Comparison of ENCODE assay signal across 8 cellular contexts in the genomic region with DNA sequence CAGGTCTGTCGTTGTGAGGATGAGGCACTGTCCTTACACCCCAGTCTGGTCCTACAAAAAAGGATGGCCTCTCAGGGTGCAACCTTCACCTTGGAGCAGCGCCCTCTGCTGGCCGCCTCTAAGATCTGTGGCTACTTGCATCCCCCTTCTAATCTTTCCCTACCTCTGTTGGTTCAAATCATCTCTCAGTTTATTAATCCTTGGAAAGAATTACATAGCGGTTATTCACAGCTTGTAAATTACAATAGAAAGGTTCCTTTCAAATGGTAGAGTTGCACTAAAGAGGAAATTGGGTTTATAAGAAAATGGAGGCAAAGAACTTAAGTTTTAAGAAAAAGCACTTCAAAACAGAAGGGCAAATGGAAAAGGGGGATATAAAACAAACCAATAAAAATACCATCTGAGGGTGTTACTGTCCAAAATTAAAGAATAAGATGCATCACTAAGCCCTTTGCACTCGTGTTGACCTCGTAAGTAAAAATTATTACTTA.
A peak's percentile ranks its signal among the peaks of the same experiment; 100 is the strongest.
DNase-seq lines count a peak whose midpoint lies in the region; ATAC-seq and TF ChIP-seq lines count a peak whose summit lies in the region.
"Not testable (repeated sequence)": the region's sequence is repeated elsewhere in the genome, so short reads cannot be mapped to it uniquely, and the experiment has no call there.

No MANE protein-coding gene starts in this region.

- not testable (repeated sequence) for H3K27me3 Mint-ChIP-seq in natural killer cell treated with Interleukin-12 subunit alpha and Interleukin-12 subunit beta and Interleukin-15 and Interleukin-18, amount 100 ng/mL, for 72 hours

- peak; percentile 70 for TF ChIP-seq CTCF in AG09309 (IDR thresholded peaks at IDR 0.05; ENCODE audit: control insufficient read depth, insufficient read depth, low read depth, low read length, missing control alignments)
- peak; percentile 77 for TF ChIP-seq CTCF in brain microvascular endothelial cell (IDR thresholded peaks at IDR 0.05; ENCODE audit: low read depth, low read length, missing control alignments)
- peak; percentile 65 for TF ChIP-seq CTCF in cardiac muscle cell (IDR thresholded peaks at IDR 0.05; ENCODE audit: low read depth, low read length)

- not testable (repeated sequence) for H3K4me3 ChIP-seq in AG09309 (ENCODE audit: control insufficient read depth, low read depth, low read length); brain microvascular endothelial cell (ENCODE audit: low read depth, low read length); cardiac muscle cell

- in situ Hi-C loops in brain microvascular endothelial cell (cut with HindIII; ENCODE audit: low pct_ligation_motif_present, low sequenced_read_pairs) = not testable (repeated sequence)

- not testable (repeated sequence) for H3K4me3 Mint-ChIP-seq in natural killer cell treated with Interleukin-12 subunit alpha and Interleukin-12 subunit beta and Interleukin-15 and Interleukin-18, amount 100 ng/mL, for 72 hours

- H3K9me3 ChIP-seq in cardiac muscle cell (ENCODE audit: low read depth) = not testable (repeated sequence)

- H3K36me3 Mint-ChIP-seq in natural killer cell treated with Interleukin-12 subunit alpha and Interleukin-12 subunit beta and Interleukin-15 and Interleukin-18, amount 100 ng/mL, for 72 hours = not testable (repeated sequence)

- peak; percentile 76 to 83 for ATAC-seq in natural killer cell treated with Interleukin-12 subunit alpha and Interleukin-12 subunit beta and Interleukin-15 and Interleukin-18, amount 100 ng/mL, for 72 hours

- DNase-seq in AG09309 (ENCODE audit: low read depth) = not testable (repeated sequence)
- DNase-seq in GM19240 (ENCODE audit: insufficient read length, low spot score) = peak; percentile 6
- peak; percentile 83 for DNase-seq in NAMALWA (ENCODE audit: low spot score)
- peak; percentile 87 to 89 for DNase-seq in activated CD4-positive, alpha-beta T cell treated with anti-CD3 and anti-CD28 coated beads, Interleukin-2, amount 50 U/mL, for 48 hours
- peak; percentile 46 for DNase-seq in brain microvascular endothelial cell
- DNase-seq in cardiac muscle cell (ENCODE audit: low read depth in 1 of 2, low spot score in 1 of 2) = peak; percentile 50 to 65
- DNase-seq in natural killer cell treated with Interleukin-12 subunit alpha and Interleukin-12 subunit beta and Interleukin-15 and Interleukin-18, amount 100 ng/mL, for 72 hours (ENCODE audit: low spot score) = peak; percentile 83
- peak; percentile 51 to 79 (median 68) for DNase-seq in stimulated activated CD4-positive, alpha-beta T cell treated with anti-CD3 and anti-CD28 coated beads, TNF-alpha, amount 100 ng/mL, for 24 hours (ENCODE audit: low read depth in 3 of 3)

- not testable (repeated sequence) for H3K4me1 ChIP-seq in cardiac muscle cell (ENCODE audit: low read depth)

- H3K36me3 ChIP-seq in brain microvascular endothelial cell (replicated peaks); cardiac muscle cell: not testable (repeated sequence)

- not testable (repeated sequence) for H3K27me3 ChIP-seq in brain microvascular endothelial cell (replicated peaks); cardiac muscle cell

- H3K27ac ChIP-seq in brain microvascular endothelial cell, cardiac muscle cell: not testable (repeated sequence)

- not testable (repeated sequence) for H3K27ac Mint-ChIP-seq in natural killer cell treated with Interleukin-12 subunit alpha and Interleukin-12 subunit beta and Interleukin-15 and Interleukin-18, amount 100 ng/mL, for 72 hours

- not testable (repeated sequence) for H3K4me1 Mint-ChIP-seq in natural killer cell treated with Interleukin-12 subunit alpha and Interleukin-12 subunit beta and Interleukin-15 and Interleukin-18, amount 100 ng/mL, for 72 hours (ENCODE audit: low read depth in 2 of 2)

- not testable (repeated sequence) for H3K9me3 Mint-ChIP-seq in natural killer cell treated with Interleukin-12 subunit alpha and Interleukin-12 subunit beta and Interleukin-15 and Interleukin-18, amount 100 ng/mL, for 72 hours
